16 cellular contexts compared by ENCODE assay signal in genomic region chr17:68819465-68819864, GRCh38.
DNase-seq lines count a peak whose midpoint lies in the region; ATAC-seq and TF ChIP-seq lines count a peak whose summit lies in the region.
"Had no signal": no experiment of that assay in that cellular context is flagged by ENCODE, and none has a peak within 500 bp of the region (broad histone marks: within the 10 kb centered on the region; RNA-seq: fewer than 3 reads in every experiment).

No MANE protein-coding gene starts in this region.

- H4K91ac ChIP-seq in H9 (ENCODE audit: insufficient read length, low read depth, low read length) = no peak overlapping the region

- H3K27me3 ChIP-seq in H9 (ENCODE audit: insufficient read depth, low read length) = no peaks in the 10 kb centered on the region
- H3K27me3 ChIP-seq in testis = no peaks in the 10 kb centered on the region
- no peaks in the 10 kb centered on the region for H3K27me3 ChIP-seq in esophagus squamous epithelium

- H3K4me2 ChIP-seq in H9 (ENCODE audit: insufficient read depth, insufficient read length, low read length) = no peak overlapping the region
- H3K4me2 ChIP-seq: KMS-11 had no signal

- H3K9ac ChIP-seq in H9 (ENCODE audit: extremely low read depth, insufficient read length, low read length) = no peak overlapping the region
- H3K9ac ChIP-seq: KMS-11 had no signal

- H2AFZ ChIP-seq in H9 (ENCODE audit: low read length) = no peak overlapping the region

- H2AK5ac ChIP-seq in H9 (ENCODE audit: insufficient read length, low read length) = no peak overlapping the region

- DNase-seq in H9 (no peak), left lobe of liver (ENCODE audit: low spot score) (peak; percentile 82), myocyte (ENCODE audit: low read depth) (peak; percentile 53), testis (peak; percentile 45), NCI-H446 (lab: John Stamatoyannopoulos, UW) (no peak), RKO (ENCODE audit: low spot score) (no peak), esophagus squamous epithelium (lab: John Stamatoyannopoulos, UW) (no peak)
- DNase-seq: ACHN; Caco-2; CD4-positive, alpha-beta T cell; DMS79 treated with DMSO at 0.1 percent for 48 hours; GF-D8 had no signal

- H4K8ac ChIP-seq in H9 (replicated peaks; ENCODE audit: insufficient read length, low read depth, low read length) = no peak overlapping the region

- no peaks in the 10 kb centered on the region for H3K9me3 ChIP-seq in H9 (ENCODE audit: control insufficient read depth, low read depth, low read length)
- no peaks in the 10 kb centered on the region for H3K9me3 ChIP-seq in testis
- H3K9me3 ChIP-seq in esophagus squamous epithelium = no peaks in the 10 kb centered on the region
- H3K9me3 ChIP-seq: Caco-2, HAP-1 had no signal

- intact Hi-C loops in testis (cut with DNase I; ENCODE audit: low total_unique reads) = no loop called here
- intact Hi-C loops in esophagus squamous epithelium (cut with DNase I) = no loop called here

- H3K4me1 ChIP-seq in H9 (ENCODE audit: insufficient read depth, low read length) = no peaks in the 10 kb centered on the region
- H3K4me1 ChIP-seq in testis = peaks cover 17% of the 10 kb centered on the region
- H3K4me1 ChIP-seq in esophagus squamous epithelium = peaks cover 0 to 18% (median 4%) of the 10 kb centered on the region in 3 donors
- H3K4me1 ChIP-seq: HAP-1 had no signal

- TF ChIP-seq POLR2A in testis (IDR thresholded peaks at IDR 0.05) (no peak), esophagus squamous epithelium (IDR thresholded peaks at IDR 0.05) (no peak)

- H3K27ac ChIP-seq in H9 (ENCODE audit: insufficient read length, low read depth, low read length) (no peak overlapping the region), testis (peak overlapping the region; percentile 62 to 70), esophagus squamous epithelium (no peak overlapping the region)
- H3K27ac ChIP-seq: C4-2B, KMS-11 had no signal

- H2BK20ac ChIP-seq in H9 (ENCODE audit: low read depth, low read length, poor library complexity, severe bottlenecking) = no peak overlapping the region

- no peak overlapping the region for H3K4me3 ChIP-seq in testis
- H3K4me3 ChIP-seq in esophagus squamous epithelium = no peak overlapping the region
- H3K4me3 ChIP-seq: HAP-1 had no signal

- no peaks in the 10 kb centered on the region for H3K79me2 ChIP-seq in H9 (ENCODE audit: insufficient read depth, low read length)

- H3K56ac ChIP-seq in H9 (ENCODE audit: insufficient read length, low read depth, low read length) = no peak overlapping the region

- H2BK5ac ChIP-seq in H9 (ENCODE audit: insufficient read length, low read length) = peak overlapping the region; percentile 8

- H3K23me2 ChIP-seq in H9 (ENCODE audit: insufficient read length, low read depth, low read length, poor library complexity, severe bottlenecking) = no peaks in the 10 kb centered on the region

- no peaks in the 10 kb centered on the region for H3K36me3 ChIP-seq in testis (ENCODE audit: low read depth, missing control alignments)
- H3K36me3 ChIP-seq in esophagus squamous epithelium = no peaks in the 10 kb centered on the region
- H3K36me3 ChIP-seq: HAP-1 had no signal

- no peaks in the 10 kb centered on the region for H3K27me3 Mint-ChIP-seq in H9 (ENCODE audit: low read depth)

- no peaks in the 10 kb centered on the region for H3K9me3 Mint-ChIP-seq in H9
- H3K9me3 Mint-ChIP-seq: CD4-positive, alpha-beta T cell had no signal

- H2BK12ac ChIP-seq in H9 (ENCODE audit: insufficient read length, low read depth, low read length) = no peak overlapping the region

- TF ChIP-seq CTCF in H9 (conservative IDR thresholded peaks at IDR 0.05) (no peak), testis (IDR thresholded peaks at IDR 0.05) (no peak), esophagus squamous epithelium (IDR thresholded peaks at IDR 0.05) (no peak)

- H3K4ac ChIP-seq in H9 (ENCODE audit: low read depth, low read length) = no peak overlapping the region

- H3K27ac Mint-ChIP-seq in H9 = no peak overlapping the region
- H3K27ac Mint-ChIP-seq: CD4-positive, alpha-beta T cell had no signal

- no peaks in the 10 kb centered on the region for H4K20me1 ChIP-seq in H9 (ENCODE audit: control insufficient read depth, insufficient read depth, insufficient read length)

- no peak overlapping the region for H3K18ac ChIP-seq in H9 (ENCODE audit: insufficient read length, low read depth, low read length)

- H3T11ph ChIP-seq in H9 (ENCODE audit: low read length) = no peak overlapping the region

- no peak overlapping the region for H4K5ac ChIP-seq in H9 (ENCODE audit: insufficient read length, low read depth, low read length)

- H3K4me3 Mint-ChIP-seq in H9 = no peak overlapping the region
- H3K4me3 Mint-ChIP-seq: CD4-positive, alpha-beta T cell had no signal

- ATAC-seq in left lobe of liver = peak; percentile 57
- no peak for ATAC-seq in GM19467 (IDR thresholded peaks at IDR 0.05; ENCODE audit: unreplicated experiment)

- no CpG with 5 or more reads among the region's 5 CpGs for WGBS in H9 (ENCODE audit: extremely low coverage, insufficient read length, low lambda C conversion rate)
- WGBS in testis, 2 donors = 45 to 71% methylated on average over 5 of the region's 5 CpGs
- WGBS in esophagus squamous epithelium, 2 donors = 70 to 80% methylated on average over 5 of the region's 5 CpGs

- H3K23ac ChIP-seq in H9 (ENCODE audit: insufficient read length, low read depth, low read length) = no peak overlapping the region

- H2BK15ac ChIP-seq in H9 (ENCODE audit: low read depth, low read length) = no peak overlapping the region

- H3K4me1 Mint-ChIP-seq in H9 = peaks cover 0 to 3% of the 10 kb centered on the region in 2 experiments; a peak in 2 of 4 replicates

- H2BK120ac ChIP-seq in H9 (ENCODE audit: low read depth, low read length, poor library complexity, severe bottlenecking) = no peak overlapping the region

- no peak overlapping the region for H3K14ac ChIP-seq in H9 (ENCODE audit: insufficient read depth, low read length)

- H3K36me3 Mint-ChIP-seq in H9 (ENCODE audit: insufficient read depth in 1 of 3, low read depth in 3 of 3) = no peaks in the 10 kb centered on the region

- H3K79me1 ChIP-seq in H9 (ENCODE audit: insufficient read depth, low read depth, low read length, poor library complexity, severe bottlenecking) = no peaks in the 10 kb centered on the region

Comparison
In these comparisons a context has a peak if more than half of its experiments do, and no peak if none do; other contexts are left out.
1. DNase-seq: peak in left lobe of liver (single experiment), myocyte (single experiment) and testis (single experiment); none in H9 (single experiment), NCI-H446 (0 of 2), RKO (single experiment) and esophagus squamous epithelium (single experiment).
2. H3K27ac ChIP-seq: peak in testis (2 of 2); none in H9 (single experiment) and esophagus squamous epithelium (0 of 4).